ENCODE assay signal across 1 cellular context in genomic region chr9:136008693-136008997, GRCh38.
TF ChIP-seq lines count a peak whose summit lies in the region.

No MANE protein-coding gene starts in this region.

TF ChIP-seq in endothelial cell of umbilical vein, 7 proteins besides CTCF, POLR2A, EP300 and RAD21:
- no peak for TF ChIP-seq EZH2 (IDR thresholded peaks at IDR 0.05; ENCODE audit: borderline replicate concordance, low read depth, low read length, severe bottlenecking)
- TF ChIP-seq POLR2AphosphoS5 (IDR thresholded peaks at IDR 0.05; ENCODE audit: insufficient read depth, low read depth, low read length), result no peak
- TF ChIP-seq GATA2 (IDR thresholded peaks at IDR 0.05; ENCODE audit: insufficient read depth, insufficient read length, low read depth, low read length), result no peak
- TF ChIP-seq FOS (IDR thresholded peaks at IDR 0.05; ENCODE audit: borderline replicate concordance, insufficient read depth, low read length), result no peak
- no peak for TF ChIP-seq MYC (IDR thresholded peaks at IDR 0.05; ENCODE audit: low read depth, low read length)
- no peak for TF ChIP-seq JUN (IDR thresholded peaks at IDR 0.05; ENCODE audit: borderline replicate concordance, insufficient read depth, insufficient read length, low read depth)
- TF ChIP-seq MAX (IDR thresholded peaks at IDR 0.05; ENCODE audit: insufficient read depth, insufficient read length), result no peak
